Comparison of ENCODE assay signal across 1 cellular context in the genomic region with DNA sequence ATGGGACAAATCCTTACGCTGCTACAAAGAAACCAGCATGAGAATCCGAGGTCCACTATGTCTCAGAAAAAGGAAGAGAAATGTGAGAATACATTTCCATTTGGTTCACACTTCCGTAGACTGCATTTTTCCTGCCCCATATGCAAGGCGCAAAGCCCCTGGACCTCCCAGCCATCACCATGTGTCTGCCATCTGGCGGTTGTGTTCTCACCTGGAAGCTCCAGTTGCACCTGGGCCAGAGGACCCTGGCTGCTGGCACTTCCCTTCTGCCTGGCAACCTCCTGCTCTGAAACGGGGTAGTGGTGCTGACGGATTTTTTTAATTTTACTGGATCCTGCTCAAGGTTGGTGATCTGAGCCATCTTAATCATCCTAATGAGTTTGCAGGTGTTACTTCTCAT. TPM values are rescaled to one million over a fixed set of nuclear protein-coding genes. Genes with fewer than 3 reads are reported as not detected.
"Had no signal": no experiment of that assay in that cellular context is flagged by ENCODE, and none has a peak within 500 bp of the region (broad histone marks: within the 10 kb centered on the region; RNA-seq: fewer than 3 reads in every experiment).

No MANE protein-coding gene starts in this region.

RNA-seq across cellular contexts. Expression of a gene that starts 41.4 kb away (rescaled TPM):
- total RNA-seq: hepatocyte had no signal
